Comparison of ENCODE assay signal across 19 cellular contexts in genomic region chr4:170662250-170662649, GRCh38.
DNase-seq lines count a peak whose midpoint lies in the region; ATAC-seq, FAIRE-seq and TF ChIP-seq lines count a peak whose summit lies in the region.
"Had no signal": no experiment of that assay in that cellular context is flagged by ENCODE, and none has a peak within 500 bp of the region (broad histone marks: within the 10 kb centered on the region; RNA-seq: fewer than 3 reads in every experiment).

No MANE protein-coding gene starts in this region.

- intact Hi-C loops in PC-3 (cut with micrococcal nuclease) = no loop called here
- intact Hi-C loops in left lung (cut with DNase I) = no loop called here

- POLR2A ChIA-PET in PC-3 (lab: Charles Lee; ENCODE audit: unreplicated experiment) = no interaction called here

- H3K79me2 ChIP-seq in PC-3 (ENCODE audit: low read length) = no peaks in the 10 kb centered on the region

- DNase-seq in NCI-H526 treated with DMSO at 0.1 percent for 48 hours (lab: John Stamatoyannopoulos, UW) (peak; percentile 20), NCI-H526 (lab: John Stamatoyannopoulos, UW) (no peak), PC-3 (no peak), epithelial cell of esophagus (ENCODE audit: low read depth) (peak; percentile 14), small intestine (peak; percentile 11), C1 segment of cervical spinal cord (lab: John Stamatoyannopoulos, UW) (no peak), left lung (no peak)
- DNase-seq: AML-193; Calu3; CD4-positive, CD25-positive, alpha-beta regulatory T cell; DMS 273 treated with DMSO at 0.1 percent for 48 hours; GOT3; HCEC 1CT; HFFc6 had no signal

- CTCF ChIA-PET in PC-3 (lab: Charles Lee) = no interaction called here

- H3K9ac ChIP-seq in PC-3 (ENCODE audit: low read length) = no peak overlapping the region
- H3K9ac ChIP-seq: BLaER1 had no signal

- H3K4me3 ChIP-seq in PC-3 (ENCODE audit: low read length) (no peak overlapping the region), epithelial cell of esophagus (ENCODE audit: low read length) (no peak overlapping the region), small intestine (ENCODE audit: low read depth in 1 of 2, low read length in 2 of 2) (no peak overlapping the region), left lung (no peak overlapping the region)
- H3K4me3 ChIP-seq: BLaER1 had no signal

- no TSS peak for BruUV-seq in PC-3 (replicated peaks; lab: Mats Ljungman, UMichigan)

- no peaks in the 10 kb centered on the region for H3K9me3 ChIP-seq in PC-3 (ENCODE audit: low read length)
- H3K9me3 ChIP-seq in small intestine (ENCODE audit: control insufficient read depth, low read depth) = no peaks in the 10 kb centered on the region
- H3K9me3 ChIP-seq in left lung = peaks cover 0 to 5% of the 10 kb centered on the region in 2 donors
- H3K9me3 ChIP-seq: BLaER1 had no signal

- H3K4me1 ChIP-seq in PC-3 (ENCODE audit: insufficient read depth, low read length) = no peaks in the 10 kb centered on the region
- H3K4me1 ChIP-seq in small intestine (ENCODE audit: control insufficient read depth in 2 of 2, insufficient read depth in 1 of 2, low read depth in 1 of 2, low read length in 1 of 2) = no peaks in the 10 kb centered on the region
- no peaks in the 10 kb centered on the region for H3K4me1 ChIP-seq in left lung
- H3K4me1 ChIP-seq: BLaER1 had no signal

- WGBS in small intestine, 3 donors = 50 to 57% (median 55%) methylated on average over 4 of the region's 4 CpGs

- H3K27ac ChIP-seq in PC-3 (ENCODE audit: low read length) = no peak overlapping the region
- H3K27ac ChIP-seq in small intestine (ENCODE audit: low read depth in 1 of 2, low read length in 1 of 2) = no peak overlapping the region
- no peak overlapping the region for H3K27ac ChIP-seq in left lung
- H3K27ac ChIP-seq: 22Rv1, BLaER1 had no signal

- no peaks in the 10 kb centered on the region for H3K9me2 ChIP-seq in PC-3 (replicated peaks; ENCODE audit: low read length)

- no peaks in the 10 kb centered on the region for H3F3A ChIP-seq in PC-3 (ENCODE audit: low read length, unreplicated experiment)

- H3K36me3 ChIP-seq in PC-3 (ENCODE audit: low read depth, low read length) (no peaks in the 10 kb centered on the region), small intestine (ENCODE audit: control insufficient read depth in 2 of 2, insufficient read depth in 2 of 2, low read length in 2 of 2) (no peaks in the 10 kb centered on the region), left lung (no peaks in the 10 kb centered on the region)
- H3K36me3 ChIP-seq: BLaER1 had no signal

- 0 out of 2 replicates have a peak overlapping the region, but pooled peaks have one; percentile 22 for H2AFZ ChIP-seq in PC-3 (ENCODE audit: low read length)

- FAIRE-seq in small intestine (lab: Jason Lieb, UNC) = no peak
- FAIRE-seq: HepG2, HTR-8/SVneo had no signal

- H3K4me2 ChIP-seq in PC-3 (ENCODE audit: low read length) = no peak overlapping the region
- H3K4me2 ChIP-seq: BLaER1 had no signal

- H3K27me3 ChIP-seq in PC-3 (ENCODE audit: low read length) (no peaks in the 10 kb centered on the region), small intestine (ENCODE audit: control insufficient read depth in 2 of 2, insufficient read depth in 2 of 2, low read length in 2 of 2) (no peaks in the 10 kb centered on the region), left lung (no peaks in the 10 kb centered on the region)
- H3K27me3 ChIP-seq: BLaER1 had no signal

- TF ChIP-seq CTCF in PC-3 (conservative IDR thresholded peaks at IDR 0.05; ENCODE audit: low read depth, low read length) = no peak
- no peak for TF ChIP-seq CTCF in epithelial cell of esophagus (IDR thresholded peaks at IDR 0.05; ENCODE audit: insufficient read depth, low read depth, low read length, missing control alignments)
- TF ChIP-seq CTCF in left lung (IDR thresholded peaks at IDR 0.05) = no peak

- ATAC-seq in PC-3 (no peak), GM18870 (IDR thresholded peaks at IDR 0.05; ENCODE audit: unreplicated experiment) (no peak), left lung (no peak)
- ATAC-seq: HepG2 had no signal

- H4K20me1 ChIP-seq in PC-3 (ENCODE audit: low read length) = no peaks in the 10 kb centered on the region
- H4K20me1 ChIP-seq: BLaER1 had no signal

Comparison
In these comparisons a context has a peak if more than half of its experiments do, and no peak if none do; other contexts are left out.
1. DNase-seq: peak in NCI-H526 treated with DMSO at 0.1 percent for 48 hours (single experiment), epithelial cell of esophagus (single experiment) and small intestine (single experiment); none in NCI-H526 (0 of 2), PC-3 (single experiment), C1 segment of cervical spinal cord (0 of 14) and left lung (0 of 2).